In genomic region chr12:31119531-31120211, GRCh38 we compare ENCODE assay signal across 9 cellular contexts. TPM values are rescaled to one million over a fixed set of nuclear protein-coding genes. Genes with fewer than 3 reads are reported as not detected.
DNase-seq lines count a peak whose midpoint lies in the region; ATAC-seq and TF ChIP-seq lines count a peak whose summit lies in the region.
"Had no signal": no experiment of that assay in that cellular context is flagged by ENCODE, and none has a peak within 500 bp of the region (broad histone marks: within the 10 kb centered on the region; RNA-seq: fewer than 3 reads in every experiment).

No MANE protein-coding gene starts in this region.

- H3K9me3 Mint-ChIP-seq in activated naive CD4-positive, alpha-beta T cell treated with anti-CD3 and anti-CD28 coated beads, Interleukin-2, amount 10 ng/mL, durations not matched to agents 7 days and 5 days: no peaks in the 10 kb centered on the region
- no peaks in the 10 kb centered on the region for H3K9me3 Mint-ChIP-seq in activated B cell treated with CpG ODN at 0.5 μM for 24 hours
- no peaks in the 10 kb centered on the region for H3K9me3 Mint-ChIP-seq in stimulated activated naive B cell treated with anti-CD40 and anti-IgM and Interleukin-4, amounts not matched to agents 10 μg/mL and 1 μg/mL and 100 μg/mL, for 72 hours

- H3K27me3 Mint-ChIP-seq in activated naive CD4-positive, alpha-beta T cell treated with anti-CD3 and anti-CD28 coated beads, Interleukin-2, amount 10 ng/mL, durations not matched to agents 7 days and 5 days: peaks cover 58% of the 10 kb centered on the region
- H3K27me3 Mint-ChIP-seq in activated B cell treated with CpG ODN at 0.5 μM for 24 hours: no peaks in the 10 kb centered on the region
- H3K27me3 Mint-ChIP-seq in stimulated activated naive B cell treated with anti-CD40 and anti-IgM and Interleukin-4, amounts not matched to agents 10 μg/mL and 1 μg/mL and 100 μg/mL, for 72 hours: peaks cover 5 to 30% of the 10 kb centered on the region in 2 donors

- DNase-seq in activated naive CD4-positive, alpha-beta T cell treated with anti-CD3 and anti-CD28 coated beads, Interleukin-2, amount 10 ng/mL, durations not matched to agents 7 days and 5 days: peak; percentile 34
- DNase-seq in activated naive CD4-positive, alpha-beta T cell (lab: John Stamatoyannopoulos, UW): no peak
- no peak for DNase-seq in activated B cell treated with CpG ODN at 0.5 μM for 24 hours
- peak; percentile 14 for DNase-seq in left kidney (ENCODE audit: low read depth, low spot score)
- DNase-seq in stimulated activated naive B cell treated with anti-CD40 and anti-IgM and Interleukin-4, amounts not matched to agents 10 μg/mL and 1 μg/mL and 100 μg/mL, for 72 hours: no peak
- DNase-seq in stimulated activated CD4-positive, alpha-beta T cell treated with anti-CD3 and anti-CD28 coated beads, Interleukin-4, amount 100 ng/mL, for 1 hour: no peak
- DNase-seq in EL: no peak
- DNase-seq: activated CD4-positive, alpha-beta T cell treated with anti-CD3 and anti-CD28 coated beads for 1 hour had no signal

- POLR2A ChIA-PET in activated B cell treated with CpG ODN at 0.5 μM for 24 hours (lab: Charles Lee): no interaction called here

- no peak for TF ChIP-seq CTCF in activated B cell treated with CpG ODN at 0.5 μM for 24 hours (IDR thresholded peaks at IDR 0.05)

- intact Hi-C loops in activated B cell treated with CpG ODN at 0.5 μM for 24 hours (cut with micrococcal nuclease): loop anchor here (10.0 kb wide), 2 partner anchors 245 to 1555 kb away; partner anchors contain the start of gene DNM1L

- H3K27ac Mint-ChIP-seq in activated naive CD4-positive, alpha-beta T cell treated with anti-CD3 and anti-CD28 coated beads, Interleukin-2, amount 10 ng/mL, durations not matched to agents 7 days and 5 days: no peak overlapping the region
- no peak overlapping the region for H3K27ac Mint-ChIP-seq in activated B cell treated with CpG ODN at 0.5 μM for 24 hours
- no peak overlapping the region for H3K27ac Mint-ChIP-seq in stimulated activated naive B cell treated with anti-CD40 and anti-IgM and Interleukin-4, amounts not matched to agents 10 μg/mL and 1 μg/mL and 100 μg/mL, for 72 hours

- peaks cover 15% of the 10 kb centered on the region for H3K4me1 Mint-ChIP-seq in activated naive CD4-positive, alpha-beta T cell treated with anti-CD3 and anti-CD28 coated beads, Interleukin-2, amount 10 ng/mL, durations not matched to agents 7 days and 5 days
- peaks cover 9% of the 10 kb centered on the region for H3K4me1 Mint-ChIP-seq in activated B cell treated with CpG ODN at 0.5 μM for 24 hours
- H3K4me1 Mint-ChIP-seq in stimulated activated naive B cell treated with anti-CD40 and anti-IgM and Interleukin-4, amounts not matched to agents 10 μg/mL and 1 μg/mL and 100 μg/mL, for 72 hours: peaks cover 6 to 32% of the 10 kb centered on the region in 2 donors

- no peaks in the 10 kb centered on the region for H3K36me3 Mint-ChIP-seq in activated naive CD4-positive, alpha-beta T cell treated with anti-CD3 and anti-CD28 coated beads, Interleukin-2, amount 10 ng/mL, durations not matched to agents 7 days and 5 days
- H3K36me3 Mint-ChIP-seq in activated B cell treated with CpG ODN at 0.5 μM for 24 hours (ENCODE audit: low read depth): no peaks in the 10 kb centered on the region
- H3K36me3 Mint-ChIP-seq in stimulated activated naive B cell treated with anti-CD40 and anti-IgM and Interleukin-4, amounts not matched to agents 10 μg/mL and 1 μg/mL and 100 μg/mL, for 72 hours: no peaks in the 10 kb centered on the region

- ATAC-seq in activated B cell treated with CpG ODN at 0.5 μM for 24 hours (ENCODE audit: low read depth): peak; percentile 40
- peak in 1 of 2 donors; percentile 34 for ATAC-seq in stimulated activated naive B cell treated with anti-CD40 and anti-IgM and Interleukin-4, amounts not matched to agents 10 μg/mL and 1 μg/mL and 100 μg/mL, for 72 hours (replicated peaks)
- no peak for ATAC-seq in HG03342 (IDR thresholded peaks at IDR 0.05; ENCODE audit: unreplicated experiment)

- CTCF ChIA-PET in activated naive CD4-positive, alpha-beta T cell treated with anti-CD3 and anti-CD28 coated beads, Interleukin-2, amount 10 ng/mL, durations not matched to agents 7 days and 5 days (lab: Charles Lee): no interaction called here
- CTCF ChIA-PET in activated B cell treated with CpG ODN at 0.5 μM for 24 hours (lab: Charles Lee): no interaction called here

- H3K4me3 Mint-ChIP-seq in activated naive CD4-positive, alpha-beta T cell treated with anti-CD3 and anti-CD28 coated beads, Interleukin-2, amount 10 ng/mL, durations not matched to agents 7 days and 5 days: no peak overlapping the region
- no peak overlapping the region for H3K4me3 Mint-ChIP-seq in activated B cell treated with CpG ODN at 0.5 μM for 24 hours
- H3K4me3 Mint-ChIP-seq in stimulated activated naive B cell treated with anti-CD40 and anti-IgM and Interleukin-4, amounts not matched to agents 10 μg/mL and 1 μg/mL and 100 μg/mL, for 72 hours: peak overlapping the region; percentile 17 to 63

RNA-seq across cellular contexts. Expression of gene DDX11, which starts 46.0 kb away (rescaled TPM):
- total RNA-seq in activated B cell treated with CpG ODN at 0.5 μM for 24 hours: 49.5 and 62.2 TPM in 2 replicates

Comparison
In these comparisons a context has a peak if more than half of its experiments do, and no peak if none do; other contexts are left out.
1. DNase-seq: peak in activated naive CD4-positive, alpha-beta T cell treated with anti-CD3 and anti-CD28 coated beads, Interleukin-2, amount 10 ng/mL, durations not matched to agents 7 days and 5 days (single experiment) and left kidney (single experiment); none in activated naive CD4-positive, alpha-beta T cell (0 of 4), activated B cell treated with CpG ODN at 0.5 μM for 24 hours (single experiment), stimulated activated naive B cell treated with anti-CD40 and anti-IgM and Interleukin-4, amounts not matched to agents 10 μg/mL and 1 μg/mL and 100 μg/mL, for 72 hours (single experiment), stimulated activated CD4-positive, alpha-beta T cell treated with anti-CD3 and anti-CD28 coated beads, Interleukin-4, amount 100 ng/mL, for 1 hour (single experiment) and EL (single experiment).
2. H3K4me3 Mint-ChIP-seq: peak in stimulated activated naive B cell treated with anti-CD40 and anti-IgM and Interleukin-4, amounts not matched to agents 10 μg/mL and 1 μg/mL and 100 μg/mL, for 72 hours (2 of 2); none in activated naive CD4-positive, alpha-beta T cell treated with anti-CD3 and anti-CD28 coated beads, Interleukin-2, amount 10 ng/mL, durations not matched to agents 7 days and 5 days (single experiment) and activated B cell treated with CpG ODN at 0.5 μM for 24 hours (single experiment).